In genomic region chr3:160665784-160666526, GRCh38 we compare ENCODE assay signal across 10 cellular contexts. TPM values are rescaled to one million over a fixed set of nuclear protein-coding genes. Genes with fewer than 3 reads are reported as not detected.
DNase-seq lines count a peak whose midpoint lies in the region; ATAC-seq lines count a peak whose summit lies in the region.
"Had no signal": no experiment of that assay in that cellular context is flagged by ENCODE, and none has a peak within 500 bp of the region (broad histone marks: within the 10 kb centered on the region; RNA-seq: fewer than 3 reads in every experiment).

No MANE protein-coding gene starts in this region.

- H3K27ac Mint-ChIP-seq in activated T-helper 2 cell treated with anti-CD3 and anti-CD28 coated beads, Interferon-gamma antibody, Interleukin-2, Interleukin-4, amounts not matched to agents 10 μg/mL and 5 μg/mL and 100 μg/mL, durations not matched to agents 14 hours and 24 hours and 36 hours = peak overlapping the region; percentile 59
- H3K27ac Mint-ChIP-seq in stimulated activated naive CD8-positive, alpha-beta T cell treated with anti-CD3 and anti-CD28 coated beads, Interleukin-15, Interleukin-2, amounts not matched to agents 100 ng/mL and 50 ng/mL, for 24 hours = peak overlapping the region; percentile 71

- no peaks in the 10 kb centered on the region for H3K9me3 Mint-ChIP-seq in activated T-helper 2 cell treated with anti-CD3 and anti-CD28 coated beads, Interferon-gamma antibody, Interleukin-2, Interleukin-4, amounts not matched to agents 10 μg/mL and 5 μg/mL and 100 μg/mL, durations not matched to agents 14 hours and 24 hours and 36 hours
- H3K9me3 Mint-ChIP-seq in stimulated activated naive CD8-positive, alpha-beta T cell treated with anti-CD3 and anti-CD28 coated beads, Interleukin-15, Interleukin-2, amounts not matched to agents 100 ng/mL and 50 ng/mL, for 24 hours = no peaks in the 10 kb centered on the region

- DNase-seq in ELF-1 (ENCODE audit: low read depth, low spot score) (peak; percentile 65), head of caudate nucleus (no peak), NCI-H187 treated with DMSO at 0.1 percent for 48 hours (lab: John Stamatoyannopoulos, UW) (no peak)
- no peak for DNase-seq in activated T-helper 2 cell treated with anti-CD3 and anti-CD28 coated beads, Interferon-gamma antibody, Interleukin-2, Interleukin-4, amounts not matched to agents 10 μg/mL and 5 μg/mL and 100 μg/mL, durations not matched to agents 14 hours and 24 hours and 36 hours (ENCODE audit: low spot score)
- DNase-seq in activated CD4-positive, alpha-beta T cell treated with anti-CD3 and anti-CD28 coated beads, Interleukin-2, amount 50 U/mL, for 4 hours = no peak

- peak; percentile 91 for ATAC-seq in GM19463 (IDR thresholded peaks at IDR 0.05; ENCODE audit: unreplicated experiment)
- peak; percentile 89 for ATAC-seq in HG03432 (IDR thresholded peaks at IDR 0.05; ENCODE audit: unreplicated experiment)

- no peak overlapping the region for H3K4me3 Mint-ChIP-seq in activated T-helper 2 cell treated with anti-CD3 and anti-CD28 coated beads, Interferon-gamma antibody, Interleukin-2, Interleukin-4, amounts not matched to agents 10 μg/mL and 5 μg/mL and 100 μg/mL, durations not matched to agents 14 hours and 24 hours and 36 hours (ENCODE audit: low read depth)
- peak overlapping the region; percentile 2 for H3K4me3 Mint-ChIP-seq in stimulated activated naive CD8-positive, alpha-beta T cell treated with anti-CD3 and anti-CD28 coated beads, Interleukin-15, Interleukin-2, amounts not matched to agents 100 ng/mL and 50 ng/mL, for 24 hours

- H3K4me1 Mint-ChIP-seq in activated T-helper 2 cell treated with anti-CD3 and anti-CD28 coated beads, Interferon-gamma antibody, Interleukin-2, Interleukin-4, amounts not matched to agents 10 μg/mL and 5 μg/mL and 100 μg/mL, durations not matched to agents 14 hours and 24 hours and 36 hours (ENCODE audit: low read depth) = peaks cover 11% of the 10 kb centered on the region
- peaks cover 11% of the 10 kb centered on the region for H3K4me1 Mint-ChIP-seq in stimulated activated naive CD8-positive, alpha-beta T cell treated with anti-CD3 and anti-CD28 coated beads, Interleukin-15, Interleukin-2, amounts not matched to agents 100 ng/mL and 50 ng/mL, for 24 hours (ENCODE audit: low read depth)

- no peaks in the 10 kb centered on the region for H3K36me3 Mint-ChIP-seq in activated T-helper 2 cell treated with anti-CD3 and anti-CD28 coated beads, Interferon-gamma antibody, Interleukin-2, Interleukin-4, amounts not matched to agents 10 μg/mL and 5 μg/mL and 100 μg/mL, durations not matched to agents 14 hours and 24 hours and 36 hours (ENCODE audit: low read depth)
- no peaks in the 10 kb centered on the region for H3K36me3 Mint-ChIP-seq in stimulated activated naive CD8-positive, alpha-beta T cell treated with anti-CD3 and anti-CD28 coated beads, Interleukin-15, Interleukin-2, amounts not matched to agents 100 ng/mL and 50 ng/mL, for 24 hours (ENCODE audit: low read depth)

- intact Hi-C loops in activated T-helper 2 cell treated with anti-CD3 and anti-CD28 coated beads, Interferon-gamma antibody, Interleukin-2, Interleukin-4, amounts not matched to agents 10 μg/mL and 5 μg/mL and 100 μg/mL, durations not matched to agents 14 hours and 24 hours and 36 hours (cut with micrococcal nuclease) = no loop called here
- intact Hi-C loops in head of caudate nucleus (cut with DNase I) = no loop called here

- peaks cover 2% of the 10 kb centered on the region for H3K27me3 Mint-ChIP-seq in activated T-helper 2 cell treated with anti-CD3 and anti-CD28 coated beads, Interferon-gamma antibody, Interleukin-2, Interleukin-4, amounts not matched to agents 10 μg/mL and 5 μg/mL and 100 μg/mL, durations not matched to agents 14 hours and 24 hours and 36 hours (ENCODE audit: low read depth)
- peaks cover 15% of the 10 kb centered on the region for H3K27me3 Mint-ChIP-seq in stimulated activated naive CD8-positive, alpha-beta T cell treated with anti-CD3 and anti-CD28 coated beads, Interleukin-15, Interleukin-2, amounts not matched to agents 100 ng/mL and 50 ng/mL, for 24 hours

RNA-seq across cellular contexts. Expression of gene ARL14, which starts 11.0 kb away (rescaled TPM):
- not detected in 2 replicates for total RNA-seq in activated T-helper 2 cell treated with anti-CD3 and anti-CD28 coated beads, Interferon-gamma antibody, Interleukin-2, Interleukin-4, amounts not matched to agents 10 μg/mL and 5 μg/mL and 100 μg/mL, durations not matched to agents 14 hours and 24 hours and 36 hours
- total RNA-seq: lung microvascular endothelial cell, SJSA1 had no signal
